Comparison of ENCODE assay signal across 21 cellular contexts in the genomic region with DNA sequence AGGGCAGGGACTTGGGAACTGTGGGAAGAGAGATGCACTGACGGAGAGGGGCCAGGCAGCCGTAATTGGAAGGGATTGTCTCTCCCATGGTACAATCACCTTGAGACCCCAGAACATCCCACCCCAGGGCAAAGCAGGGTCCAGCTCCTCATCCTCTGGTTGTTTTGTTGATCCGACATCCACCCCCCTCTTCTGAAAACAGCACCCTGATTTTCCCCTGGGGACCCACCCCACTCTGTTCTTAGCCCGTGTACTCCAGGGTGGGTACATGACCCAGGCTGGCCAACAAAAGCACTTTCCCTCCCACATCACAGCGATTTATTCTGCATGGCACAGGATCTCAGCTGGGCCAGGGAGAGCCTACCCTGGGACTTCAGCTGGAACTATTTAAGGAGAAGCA.
"Had no signal": no experiment of that assay in that cellular context is flagged by ENCODE, and none has a peak within 500 bp of the region (broad histone marks: within the 10 kb centered on the region; RNA-seq: fewer than 3 reads in every experiment).

No MANE protein-coding gene starts in this region.

- ATAC-seq: HepG2 had no signal

- FAIRE-seq: HepG2, RCC 7860 had no signal

- H3K36me3 ChIP-seq: SJSA1 had no signal

- H3K4me3 ChIP-seq: SJSA1, SK-N-MC had no signal

- H3K27me3 ChIP-seq: SJSA1 had no signal

- H3K9me3 ChIP-seq: SJSA1 had no signal

- H3K27ac ChIP-seq: SJSA1, SK-N-MC had no signal

- DNase-seq: KBM-7, MM.1S, NCI-H1092 treated with DMSO at 0.1 percent for 48 hours, NCI-H1436, NCI-H187, NCI-H2029, NCI-H2081 treated with DMSO at 0.1 percent for 48 hours, NCI-H2171, NCI-H226, NCI-H446, NCI-H510A, NCI-H524 treated with DMSO at 0.1 percent for 48 hours, NCI-H69, NCI-H774, Right ventricle myocardium superior, RPMI8226, SIG-M5 had no signal
